Comparison of ENCODE assay signal across 8 cellular contexts in genomic region chr3:13420817-13421755, GRCh38. TPM values are rescaled to one million over a fixed set of nuclear protein-coding genes. Genes with fewer than 3 reads are reported as not detected.
DNase-seq lines count a peak whose midpoint lies in the region; ATAC-seq and TF ChIP-seq lines count a peak whose summit lies in the region.

No MANE protein-coding gene starts in this region.

- no peak for ATAC-seq in gastrocnemius medialis

- H3K27ac ChIP-seq in HUES48 (ENCODE audit: low read depth, low read length) (no peak overlapping the region), endodermal cell (ENCODE audit: low read depth, low read length) (no peak overlapping the region), gastrocnemius medialis (peak overlapping the region in 1 of 4 donors; percentile 37), RWPE1 (no peak overlapping the region)

- H3K27me3 ChIP-seq in HUES48 (ENCODE audit: control insufficient read depth, insufficient read depth, low read length) (peaks cover 14% of the 10 kb centered on the region), endodermal cell (ENCODE audit: control insufficient read depth, insufficient read depth, low read length, poor library complexity, severe bottlenecking) (peaks cover 24% of the 10 kb centered on the region), gastrocnemius medialis (no peaks in the 10 kb centered on the region)

- no peak overlapping the region for H3K9ac ChIP-seq in HUES48 (ENCODE audit: low read depth, low read length)
- H3K9ac ChIP-seq in endodermal cell (ENCODE audit: extremely low read depth, low read length, poor library complexity, severe bottlenecking), result no peak overlapping the region

- H3K36me3 ChIP-seq in HUES48 (ENCODE audit: control insufficient read depth, insufficient read depth, low read length) (no peaks in the 10 kb centered on the region), endodermal cell (ENCODE audit: control insufficient read depth, insufficient read depth, low read length) (no peaks in the 10 kb centered on the region), gastrocnemius medialis (no peaks in the 10 kb centered on the region)

- no peak for TF ChIP-seq POLR2A in gastrocnemius medialis (IDR thresholded peaks at IDR 0.05)

- H3K36me3 Mint-ChIP-seq in activated CD4-positive, alpha-beta T cell treated with anti-CD3 and anti-CD28 coated beads, Interleukin-2, amount 10 ng/mL, durations not matched to agents 24 days and 14 days (ENCODE audit: low read depth), result peaks cover 19% of the 10 kb centered on the region
- no peaks in the 10 kb centered on the region for H3K36me3 Mint-ChIP-seq in endodermal cell (ENCODE audit: low read depth)

- H3K4me1 ChIP-seq in HUES48 (ENCODE audit: control insufficient read depth, insufficient read depth, low read length), result peaks cover 20% of the 10 kb centered on the region; the same call in 1 of the 2 replicates
- no peaks in the 10 kb centered on the region for H3K4me1 ChIP-seq in endodermal cell (ENCODE audit: control insufficient read depth, insufficient read depth, low read length)
- H3K4me1 ChIP-seq in gastrocnemius medialis, result peaks cover 0 to 15% of the 10 kb centered on the region in 2 donors

- CTCF ChIA-PET in RWPE1 (lab: Yijun Ruan, JAX), result interaction anchor here (0.6 to 0.7 kb wide), 2 partner anchors 77 to 707 kb away, joined by 3 read pairs; no protein-coding TSS in a partner anchor

- intact Hi-C loops in activated CD4-positive, alpha-beta T cell treated with anti-CD3 and anti-CD28 coated beads, Interleukin-2, amount 10 ng/mL, durations not matched to agents 24 days and 14 days (cut with micrococcal nuclease), result loop anchor here (1.0 to 2.0 kb wide), 3 partner anchors 30 to 406 kb away; partner anchors contain the start of gene HDAC11
- intact Hi-C loops in gastrocnemius medialis (cut with DNase I; ENCODE audit: low total_unique reads), result no loop called here

- POLR2A ChIA-PET in RWPE1 (lab: Yijun Ruan, JAX; ENCODE audit: low non-redundant PET), result no interaction called here

- H3K9me3 ChIP-seq in HUES48 (ENCODE audit: control insufficient read depth, insufficient read depth, low read length), result no peaks in the 10 kb centered on the region
- H3K9me3 ChIP-seq in endodermal cell (ENCODE audit: control insufficient read depth, low read length), result no peaks in the 10 kb centered on the region
- no peaks in the 10 kb centered on the region for H3K9me3 ChIP-seq in gastrocnemius medialis

- in situ Hi-C loops in gastrocnemius medialis (cut with MboI; ENCODE audit: low sequenced_read_pairs in 4 of 4), result no loop called here

- H3K4me3 ChIP-seq in GM12864 (ENCODE audit: low read depth, low read length) (peak overlapping the region; percentile 73), HUES48 (ENCODE audit: low read depth, low read length) (peak overlapping the region; percentile 85; the same call in 1 of the 2 replicates), endodermal cell (ENCODE audit: low read length) (peak overlapping the region; percentile 68), gastrocnemius medialis (peak overlapping the region in 3 of 4 donors; percentile 28 to 58 (median 52))

- 63 to 69% methylated on average over 19 to 27 of the region's 27 CpGs for WGBS in endodermal cell (ENCODE audit: insufficient coverage in 1 of 2, insufficient read length in 1 of 2), 2 experiments

- peaks cover 3% of the 10 kb centered on the region for H3K27me3 Mint-ChIP-seq in activated CD4-positive, alpha-beta T cell treated with anti-CD3 and anti-CD28 coated beads, Interleukin-2, amount 10 ng/mL, durations not matched to agents 24 days and 14 days
- peaks cover 20% of the 10 kb centered on the region for H3K27me3 Mint-ChIP-seq in endodermal cell (ENCODE audit: insufficient read depth)

- H3K4me1 Mint-ChIP-seq in activated CD4-positive, alpha-beta T cell treated with anti-CD3 and anti-CD28 coated beads, Interleukin-2, amount 10 ng/mL, durations not matched to agents 24 days and 14 days, result peaks cover 57% of the 10 kb centered on the region
- peaks cover 17% of the 10 kb centered on the region for H3K4me1 Mint-ChIP-seq in endodermal cell

- H3K27ac Mint-ChIP-seq in activated CD4-positive, alpha-beta T cell treated with anti-CD3 and anti-CD28 coated beads, Interleukin-2, amount 10 ng/mL, durations not matched to agents 24 days and 14 days, result peak overlapping the region; percentile 100
- H3K27ac Mint-ChIP-seq in endodermal cell, result peak overlapping the region; percentile 74

- H3K9me3 Mint-ChIP-seq in activated CD4-positive, alpha-beta T cell treated with anti-CD3 and anti-CD28 coated beads, Interleukin-2, amount 10 ng/mL, durations not matched to agents 24 days and 14 days, result no peaks in the 10 kb centered on the region
- H3K9me3 Mint-ChIP-seq in endodermal cell, result no peaks in the 10 kb centered on the region

- H3K4me3 Mint-ChIP-seq in activated CD4-positive, alpha-beta T cell treated with anti-CD3 and anti-CD28 coated beads, Interleukin-2, amount 10 ng/mL, durations not matched to agents 24 days and 14 days, result peak overlapping the region; percentile 94
- peak overlapping the region; percentile 70 for H3K4me3 Mint-ChIP-seq in endodermal cell

- peak; percentile 77 for DNase-seq in GM12864 (ENCODE audit: low read depth)
- DNase-seq in activated CD4-positive, alpha-beta T cell treated with anti-CD3 and anti-CD28 coated beads, Interleukin-2, amount 10 ng/mL, durations not matched to agents 24 days and 14 days, result peak; percentile 93
- peak; percentile 65 for DNase-seq in endodermal cell
- no peak for DNase-seq in gastrocnemius medialis
- DNase-seq in RWPE1 (ENCODE audit: low spot score), result no peak
- DNase-seq in HuH-7.5 (ENCODE audit: low spot score), result no peak
- no peak for DNase-seq in amygdala (lab: John Stamatoyannopoulos, UW)

- TF ChIP-seq CTCF in GM12864 (IDR thresholded peaks at IDR 0.05; ENCODE audit: low read depth, low read length, missing control alignments) (no peak), endodermal cell (conservative IDR thresholded peaks at IDR 0.05) (no peak), gastrocnemius medialis (IDR thresholded peaks at IDR 0.05 in 4 of 5, conservative IDR thresholded peaks at IDR 0.05 in 1 of 5) (no peak), RWPE1 (conservative IDR thresholded peaks at IDR 0.05; ENCODE audit: low read depth) (no peak)

RNA-seq across cellular contexts. Expression of gene NUP210, which starts 1.0 kb away (rescaled TPM):
- total RNA-seq in activated CD4-positive, alpha-beta T cell treated with anti-CD3 and anti-CD28 coated beads, Interleukin-2, amount 10 ng/mL, durations not matched to agents 24 days and 14 days, result 164 and 169 TPM in 2 replicates
- total RNA-seq in endodermal cell, result 10 to 100 TPM; 43.0 to 62.3 TPM
- 39.4 TPM for polyA plus RNA-seq in endodermal cell (2013, experiment 1 of 2)
- 36.6 TPM for polyA plus RNA-seq in endodermal cell (2013, experiment 2 of 2)
- total RNA-seq in gastrocnemius medialis, result 1 to 10 TPM; 1.7 to 3.6 (median 2.7) TPM

RNA-seq across cellular contexts. Expression of gene HDAC11, which starts 59.0 kb away (rescaled TPM):
- 1.5 and 2.1 TPM in 2 replicates for total RNA-seq in activated CD4-positive, alpha-beta T cell treated with anti-CD3 and anti-CD28 coated beads, Interleukin-2, amount 10 ng/mL, durations not matched to agents 24 days and 14 days
- 10 to 100 TPM; 17.0 to 17.1 TPM for total RNA-seq in endodermal cell
- polyA plus RNA-seq in endodermal cell (2013, experiment 1 of 2), result 14.4 TPM
- polyA plus RNA-seq in endodermal cell (2013, experiment 2 of 2), result 16.7 TPM
- total RNA-seq in gastrocnemius medialis, result 10 to 100 TPM; 13.0 to 40.4 (median 15.8) TPM

Comparison
In these comparisons a context has a peak if more than half of its experiments do, and no peak if none do; other contexts are left out.
1. DNase-seq: peak in GM12864 (single experiment), activated CD4-positive, alpha-beta T cell treated with anti-CD3 and anti-CD28 coated beads, Interleukin-2, amount 10 ng/mL, durations not matched to agents 24 days and 14 days (single experiment) and endodermal cell (single experiment); none in gastrocnemius medialis (0 of 2), RWPE1 (single experiment), HuH-7.5 (single experiment) and amygdala (0 of 56).
2. RNA of gene NUP210, which starts 1.0 kb away (total RNA-seq): 164 to 169 TPM in activated CD4-positive, alpha-beta T cell treated with anti-CD3 and anti-CD28 coated beads, Interleukin-2, amount 10 ng/mL, durations not matched to agents 24 days and 14 days and 43.0 to 62.3 TPM in endodermal cell; 1.7 to 3.6 TPM in gastrocnemius medialis; every median in the first group is over 4 times any median in the second.
3. Peak in every context shown above with its lines, with median percentiles within 50 percentile points of each other: H3K4me3 ChIP-seq.